ENCODE assay signal across 8 cellular contexts in the genomic region with DNA sequence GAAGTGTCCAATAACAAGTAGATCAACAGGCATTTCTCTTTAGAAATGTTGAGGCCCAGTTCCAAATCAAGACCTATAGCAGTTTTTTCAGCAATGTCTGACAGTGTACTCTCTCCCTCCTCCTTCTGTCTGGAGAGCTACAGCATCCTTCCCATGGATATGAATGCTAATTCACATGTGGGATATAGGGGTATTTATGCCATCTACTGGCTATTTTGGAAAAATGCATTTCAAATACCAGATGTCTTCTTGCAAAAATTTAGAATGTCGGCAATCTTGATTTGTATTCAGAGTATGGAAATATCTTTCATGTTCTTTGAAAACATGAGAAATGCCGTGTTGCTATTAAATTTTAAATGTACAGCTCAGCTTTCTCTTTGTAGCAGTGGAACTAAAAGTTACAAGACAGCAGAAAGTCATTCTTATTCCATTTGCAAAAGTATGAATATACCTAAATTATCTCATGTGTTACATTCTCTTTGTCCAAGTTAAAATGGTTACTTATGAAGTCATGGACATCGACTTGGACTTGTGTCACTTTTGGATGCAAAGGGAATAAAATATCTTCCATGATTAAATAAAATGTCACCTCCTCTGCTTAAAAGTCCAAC.
A peak's percentile ranks its signal among the peaks of the same experiment; 100 is the strongest.
DNase-seq lines count a peak whose midpoint lies in the region; ATAC-seq, FAIRE-seq and TF ChIP-seq lines count a peak whose summit lies in the region.

No MANE protein-coding gene starts in this region.

- no peak for ATAC-seq in HG02852 (IDR thresholded peaks at IDR 0.05; ENCODE audit: unreplicated experiment)

- peak; percentile 91 for FAIRE-seq in A204.1 (lab: Jason Lieb, UNC)

- DNase-seq in HEK293T (ENCODE audit: extremely low spot score): peak; percentile 32
- DNase-seq in NCI-H748 (lab: John Stamatoyannopoulos, UW; ENCODE audit: unreplicated experiment): peak; percentile 95
- peak; percentile 70 for DNase-seq in cerebellum (ENCODE audit: low spot score)
- DNase-seq in non-pigmented ciliary epithelial cell (ENCODE audit: low read depth): peak; percentile 27
- DNase-seq in effector CD8-positive, alpha-beta T cell (lab: John Stamatoyannopoulos, UW): no peak
- no peak for DNase-seq in activated T-cell treated with anti-CD3 and anti-CD28 coated beads, Interleukin-2, amount 50 U/mL, for 48 hours

- POLR2A ChIA-PET in HEK293T (lab: Yijun Ruan, JAX): no interaction called here

- CTCF ChIA-PET in HEK293T (lab: Yijun Ruan, JAX): interaction anchor here (0.6 to 1.6 kb wide), 3 partner anchors 22 to 1066 kb away, joined by 3 to 8 read pairs (median 4); no protein-coding TSS in a partner anchor

TF ChIP-seq in HEK293T, 16 proteins besides CTCF, POLR2A, EP300 and RAD21:
- TF ChIP-seq, protein P1, sequence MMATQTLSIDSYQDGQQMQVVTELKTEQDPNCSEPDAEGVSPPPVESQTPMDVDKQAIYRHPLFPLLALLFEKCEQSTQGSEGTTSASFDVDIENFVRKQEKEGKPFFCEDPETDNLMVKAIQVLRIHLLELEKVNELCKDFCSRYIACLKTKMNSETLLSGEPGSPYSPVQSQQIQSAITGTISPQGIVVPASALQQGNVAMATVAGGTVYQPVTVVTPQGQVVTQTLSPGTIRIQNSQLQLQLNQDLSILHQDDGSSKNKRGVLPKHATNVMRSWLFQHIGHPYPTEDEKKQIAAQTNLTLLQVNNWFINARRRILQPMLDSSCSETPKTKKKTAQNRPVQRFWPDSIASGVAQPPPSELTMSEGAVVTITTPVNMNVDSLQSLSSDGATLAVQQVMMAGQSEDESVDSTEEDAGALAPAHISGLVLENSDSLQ (IDR thresholded peaks at IDR 0.05): no peak
- no peak for TF ChIP-seq BHLHE40 (IDR thresholded peaks at IDR 0.05; ENCODE audit: borderline replicate concordance)
- TF ChIP-seq FOXM1 (IDR thresholded peaks at IDR 0.05; ENCODE audit: borderline replicate concordance): no peak
- TF ChIP-seq FOXK2 (IDR thresholded peaks at IDR 0.05): no peak
- no peak for TF ChIP-seq CTBP1 (IDR thresholded peaks at IDR 0.05; ENCODE audit: borderline replicate concordance)
- no peak for TF ChIP-seq SP1 (IDR thresholded peaks at IDR 0.05)
- no peak for TF ChIP-seq HDGF (IDR thresholded peaks at IDR 0.05; ENCODE audit: borderline replicate concordance)

Comparison
In these comparisons a context has a peak if more than half of its experiments do, and no peak if none do; other contexts are left out.
1. DNase-seq: peak in HEK293T (single experiment), NCI-H748 (single experiment), cerebellum (single experiment) and non-pigmented ciliary epithelial cell (single experiment); none in effector CD8-positive, alpha-beta T cell (single experiment) and activated T-cell treated with anti-CD3 and anti-CD28 coated beads, Interleukin-2, amount 50 U/mL, for 48 hours (0 of 2).